1 cellular context compared by ENCODE assay signal in genomic region chr11:95584589-95584988, GRCh38.
TF ChIP-seq lines count a peak whose summit lies in the region.

No MANE protein-coding gene starts in this region.

TF ChIP-seq in GM12878, 131 proteins besides CTCF, POLR2A, EP300 and RAD21 (continued from another document):
- TF ChIP-seq CEBPZ (IDR thresholded peaks at IDR 0.05; ENCODE audit: low read depth, low read length) (no peak), BMI1 (IDR thresholded peaks at IDR 0.05; ENCODE audit: borderline replicate concordance) (no peak), JUND (IDR thresholded peaks at IDR 0.05; ENCODE audit: low read depth, low read length) (no peak), ATF3 (IDR thresholded peaks at IDR 0.05; ENCODE audit: borderline replicate concordance, extremely low read depth, low read depth, low read length) (no peak), MXI1 (IDR thresholded peaks at IDR 0.05; ENCODE audit: low read depth, low read length) (no peak)
